26 cellular contexts compared by ENCODE assay signal in the genomic region with DNA sequence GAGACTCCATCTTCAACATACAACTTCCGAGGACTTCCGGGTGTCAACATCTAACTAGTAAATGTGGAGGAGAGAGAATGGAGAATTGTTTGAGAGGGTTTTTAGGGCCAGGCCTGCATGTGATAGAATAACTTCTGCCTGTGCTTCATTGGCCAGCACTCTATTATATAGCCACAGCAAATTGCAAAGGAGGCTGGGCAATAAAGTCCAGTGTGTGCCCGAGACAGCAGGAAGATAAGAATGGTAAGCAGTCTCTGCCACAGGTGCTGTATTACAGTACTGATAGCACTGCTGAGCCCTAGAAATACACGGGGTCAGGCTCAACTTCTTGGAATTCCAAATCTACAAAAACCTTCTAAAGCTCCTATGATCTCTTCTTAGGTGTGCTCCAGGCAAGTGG. TPM values are rescaled to one million over a fixed set of nuclear protein-coding genes. Genes with fewer than 3 reads are reported as not detected.
"Had no signal": no experiment of that assay in that cellular context is flagged by ENCODE, and none has a peak within 500 bp of the region (broad histone marks: within the 10 kb centered on the region; RNA-seq: fewer than 3 reads in every experiment).

No MANE protein-coding gene starts in this region.

- H3K4me1 ChIP-seq: prostate gland, suprapubic skin, tibial artery had no signal

- H2AFZ ChIP-seq: hepatocyte had no signal

- H3K4me2 ChIP-seq: hepatocyte had no signal

- H3K27me3 ChIP-seq: heart right ventricle, hepatocyte, pancreas, suprapubic skin, tibial artery, upper lobe of right lung had no signal

- H3K9me3 ChIP-seq: heart right ventricle, pancreas, prostate gland, suprapubic skin, thoracic aorta, tibial artery, upper lobe of right lung had no signal

- H3K4me3 ChIP-seq: heart right ventricle, hepatocyte, lung, pancreas, prostate gland, skin epidermis, suprapubic skin, thoracic aorta, tibial artery, upper lobe of right lung had no signal

- FAIRE-seq: pancreas, urothelium cell line had no signal

- H3K36me3 ChIP-seq: pancreas, prostate gland, suprapubic skin, thoracic aorta, upper lobe of right lung had no signal

- H3K79me2 ChIP-seq: hepatocyte had no signal

- H3K9me3 Mint-ChIP-seq: nephron; neural crest cell; stimulated activated naive CD8-positive, alpha-beta T cell treated with anti-CD3 and anti-CD28 coated beads, Interleukin-15, Interleukin-2, amounts not matched to agents 100 ng/mL and 50 ng/mL, for 24 hours had no signal

- H3K27ac Mint-ChIP-seq: naive thymus-derived CD8-positive, alpha-beta T cell; nephron; stimulated activated effector memory CD8-positive, alpha-beta T cell treated with anti-CD3 and anti-CD28 coated beads, Interleukin-12 subunit alpha, Interleukin-12 subunit beta, amount 100 ng/mL, for 72 hours; stimulated activated naive CD8-positive, alpha-beta T cell treated with anti-CD3 and anti-CD28 coated beads, Interleukin-15, Interleukin-2, amounts not matched to agents 100 ng/mL and 50 ng/mL, for 24 hours had no signal

- H3K36me3 Mint-ChIP-seq: naive thymus-derived CD8-positive, alpha-beta T cell; stimulated activated effector memory CD8-positive, alpha-beta T cell treated with anti-CD3 and anti-CD28 coated beads, Interleukin-12 subunit alpha, Interleukin-12 subunit beta, amount 100 ng/mL, for 72 hours had no signal

- ATAC-seq: heart right ventricle; left lobe of liver; naive thymus-derived CD8-positive, alpha-beta T cell; pancreas; right cardiac atrium; sciatic nerve; stimulated activated effector memory CD8-positive, alpha-beta T cell treated with anti-CD3 and anti-CD28 coated beads, Interleukin-12 subunit alpha, Interleukin-12 subunit beta, amount 100 ng/mL, for 72 hours; upper lobe of right lung had no signal

- DNase-seq: heart right ventricle; islet precursor cell; midbrain; naive thymus-derived CD8-positive, alpha-beta T cell; nucleus accumbens; pancreas; posterior cingulate gyrus; retina; right cardiac atrium; stimulated activated CD4-positive, alpha-beta T cell treated with anti-CD3 and anti-CD28 coated beads, Interleukin-4, amount 100 ng/mL, for 24 hours; stimulated activated naive CD4-positive, alpha-beta T cell; tibial artery; upper lobe of right lung had no signal

- H3K27ac ChIP-seq: heart right ventricle, hepatocyte, pancreas, prostate gland, skin epidermis, suprapubic skin, thoracic aorta, tibial artery, upper lobe of right lung had no signal

RNA-seq across cellular contexts. Expression of gene LIMCH1, which starts 20.8 kb away (rescaled TPM):
- total RNA-seq: naive thymus-derived CD8-positive, alpha-beta T cell had no signal
- polyA plus RNA-seq: naive thymus-derived CD8-positive, alpha-beta T cell had no signal
